ENCODE assay signal across 18 cellular contexts in genomic region chr7:122416316-122416925, GRCh38.
A peak's percentile ranks its signal among the peaks of the same experiment; 100 is the strongest.
DNase-seq lines count a peak whose midpoint lies in the region; ATAC-seq and TF ChIP-seq lines count a peak whose summit lies in the region.
"Had no signal": no experiment of that assay in that cellular context is flagged by ENCODE, and none has a peak within 500 bp of the region (broad histone marks: within the 10 kb centered on the region; RNA-seq: fewer than 3 reads in every experiment).

No MANE protein-coding gene starts in this region.

- 58 to 63% methylated on average over 2 of the region's 2 CpGs for WGBS in endodermal cell (ENCODE audit: insufficient coverage in 1 of 2, insufficient read length in 1 of 2), 2 experiments

- no peaks in the 10 kb centered on the region for H3K36me3 ChIP-seq in HAP-1 (replicated peaks)
- H3K36me3 ChIP-seq in endodermal cell (ENCODE audit: control insufficient read depth, insufficient read depth, low read length), result no peaks in the 10 kb centered on the region
- no peaks in the 10 kb centered on the region for H3K36me3 ChIP-seq in WERI-Rb-1
- no peaks in the 10 kb centered on the region for H3K36me3 ChIP-seq in left lung
- H3K36me3 ChIP-seq: BLaER1, SJSA1 had no signal

- POLR2A ChIA-PET in WTC11 (lab: Charles Lee), result no interaction called here
- POLR2A ChIA-PET in activated CD4-positive, alpha-beta memory T cell treated with anti-CD3 and anti-CD28 coated beads, Interleukin-2, amount 10 ng/mL, durations not matched to agents 7 days and 5 days (lab: Charles Lee), result no interaction called here

- TF ChIP-seq CTCF in WTC11 (IDR thresholded peaks at IDR 0.05), result no peak
- no peak for TF ChIP-seq CTCF in endodermal cell (conservative IDR thresholded peaks at IDR 0.05)
- no peak for TF ChIP-seq CTCF in WERI-Rb-1 (IDR thresholded peaks at IDR 0.05; ENCODE audit: low read depth, low read length)
- TF ChIP-seq CTCF in left lung (IDR thresholded peaks at IDR 0.05), result no peak

- H3K4me1 ChIP-seq in HAP-1 (peaks cover 14% of the 10 kb centered on the region), endodermal cell (ENCODE audit: control insufficient read depth, insufficient read depth, low read length) (no peaks in the 10 kb centered on the region), left lung (no peaks in the 10 kb centered on the region)
- H3K4me1 ChIP-seq: SJSA1 had no signal

- H3K9me3 Mint-ChIP-seq in WTC11 (no peaks in the 10 kb centered on the region), endodermal cell (no peaks in the 10 kb centered on the region)
- peaks cover 3% of the 10 kb centered on the region for H3K9me3 Mint-ChIP-seq in activated CD4-positive, alpha-beta memory T cell treated with anti-CD3 and anti-CD28 coated beads, Interleukin-2, amount 10 ng/mL, durations not matched to agents 7 days and 5 days

- CTCF ChIA-PET in WTC11 (lab: Charles Lee), result interaction anchor here (0.9 to 1.6 kb wide), 8 partner anchors 9 to 116 kb away, joined by 3 to 6 read pairs (median 4); no protein-coding TSS in a partner anchor
- CTCF ChIA-PET in activated CD4-positive, alpha-beta memory T cell treated with anti-CD3 and anti-CD28 coated beads, Interleukin-2, amount 10 ng/mL, durations not matched to agents 7 days and 5 days (lab: Charles Lee), result no interaction called here

- H3K4me3 Mint-ChIP-seq in WTC11 (no peak overlapping the region), endodermal cell (no peak overlapping the region)
- no peak overlapping the region for H3K4me3 Mint-ChIP-seq in activated CD4-positive, alpha-beta memory T cell treated with anti-CD3 and anti-CD28 coated beads, Interleukin-2, amount 10 ng/mL, durations not matched to agents 7 days and 5 days
- H3K4me3 Mint-ChIP-seq: CD8-positive, alpha-beta T cell had no signal

- H3K27ac Mint-ChIP-seq in WTC11 (peak overlapping the region; percentile 0; the same call in 1 of the 2 replicates), endodermal cell (no peak overlapping the region)
- H3K27ac Mint-ChIP-seq in activated CD4-positive, alpha-beta memory T cell treated with anti-CD3 and anti-CD28 coated beads, Interleukin-2, amount 10 ng/mL, durations not matched to agents 7 days and 5 days, result no peak overlapping the region
- H3K27ac Mint-ChIP-seq: CD8-positive, alpha-beta T cell had no signal

- intact Hi-C loops in left lung (cut with DNase I), result no loop called here

- H3K27ac ChIP-seq in endodermal cell (ENCODE audit: low read depth, low read length) (peak overlapping the region; percentile 36), WERI-Rb-1 (no peak overlapping the region), left lung (no peak overlapping the region)
- H3K27ac ChIP-seq: BLaER1, GM23248, PC-9, SJSA1 had no signal

- H3K9me3 ChIP-seq in HAP-1 (no peaks in the 10 kb centered on the region), endodermal cell (ENCODE audit: control insufficient read depth, low read length) (no peaks in the 10 kb centered on the region), WERI-Rb-1 (ENCODE audit: severe bottlenecking) (no peaks in the 10 kb centered on the region), left lung (no peaks in the 10 kb centered on the region)
- H3K9me3 ChIP-seq: BLaER1, SJSA1 had no signal

- no peak overlapping the region for H3K9ac ChIP-seq in endodermal cell (ENCODE audit: extremely low read depth, low read length, poor library complexity, severe bottlenecking)
- H3K9ac ChIP-seq: BLaER1, GM23248 had no signal

- in situ Hi-C loops in HAP-1 (cut with MboI; ENCODE audit: low sequenced_read_pairs), result no loop called here

- H3K27me3 Mint-ChIP-seq in WTC11 (ENCODE audit: low read depth) (no peaks in the 10 kb centered on the region), endodermal cell (ENCODE audit: insufficient read depth) (no peaks in the 10 kb centered on the region)
- no peaks in the 10 kb centered on the region for H3K27me3 Mint-ChIP-seq in activated CD4-positive, alpha-beta memory T cell treated with anti-CD3 and anti-CD28 coated beads, Interleukin-2, amount 10 ng/mL, durations not matched to agents 7 days and 5 days

- no peaks in the 10 kb centered on the region for H3K27me3 ChIP-seq in HAP-1 (ENCODE audit: low read depth)
- H3K27me3 ChIP-seq in endodermal cell (ENCODE audit: control insufficient read depth, insufficient read depth, low read length, poor library complexity, severe bottlenecking), result no peaks in the 10 kb centered on the region
- H3K27me3 ChIP-seq in WERI-Rb-1 (ENCODE audit: insufficient read depth, low read depth, severe bottlenecking), result no peaks in the 10 kb centered on the region
- no peaks in the 10 kb centered on the region for H3K27me3 ChIP-seq in left lung
- H3K27me3 ChIP-seq: BLaER1, SJSA1 had no signal

- H3K36me3 Mint-ChIP-seq in WTC11 (no peaks in the 10 kb centered on the region), endodermal cell (ENCODE audit: low read depth) (no peaks in the 10 kb centered on the region)
- no peaks in the 10 kb centered on the region for H3K36me3 Mint-ChIP-seq in activated CD4-positive, alpha-beta memory T cell treated with anti-CD3 and anti-CD28 coated beads, Interleukin-2, amount 10 ng/mL, durations not matched to agents 7 days and 5 days (ENCODE audit: low read depth)
- H3K36me3 Mint-ChIP-seq: CD8-positive, alpha-beta T cell had no signal

- H3K4me1 Mint-ChIP-seq in WTC11 (peaks cover 33% of the 10 kb centered on the region), endodermal cell (peaks cover 12% of the 10 kb centered on the region)
- no peaks in the 10 kb centered on the region for H3K4me1 Mint-ChIP-seq in activated CD4-positive, alpha-beta memory T cell treated with anti-CD3 and anti-CD28 coated beads, Interleukin-2, amount 10 ng/mL, durations not matched to agents 7 days and 5 days

- H3K4me3 ChIP-seq in HAP-1, result no peak overlapping the region
- no peak overlapping the region for H3K4me3 ChIP-seq in endodermal cell (ENCODE audit: low read length)
- no peak overlapping the region for H3K4me3 ChIP-seq in WERI-Rb-1 (ENCODE audit: low read depth, low read length)
- no peak overlapping the region for H3K4me3 ChIP-seq in left lung
- H3K4me3 ChIP-seq: BLaER1, GM23248, PC-9, SJSA1 had no signal

- peak; percentile 44 to 91 for DNase-seq in HAP-1 (ENCODE audit: low spot score in 2 of 2)
- DNase-seq in WTC11 (ENCODE audit: low spot score), result no peak
- no peak for DNase-seq in endodermal cell
- DNase-seq in non-pigmented ciliary epithelial cell (ENCODE audit: low read depth), result peak; percentile 9
- DNase-seq in activated CD4-positive, alpha-beta memory T cell treated with anti-CD3 and anti-CD28 coated beads, Interleukin-2, amount 10 ng/mL, durations not matched to agents 7 days and 5 days, result no peak
- no peak for DNase-seq in WERI-Rb-1
- no peak for DNase-seq in left lung
- DNase-seq: CD8-positive, alpha-beta T cell; DMS79; GM23248; IMR-90; NCI-H1105 treated with DMSO at 0.1 percent for 48 hours; NCI-H187 treated with DMSO at 0.1 percent for 48 hours; NCI-H510A treated with DMSO at 0.1 percent for 48 hours; NCI-H82; PC-9 had no signal

- ATAC-seq in WTC11 (no peak), left lung (no peak)
- ATAC-seq: CD8-positive, alpha-beta T cell had no signal

TF ChIP-seq in WTC11, 78 proteins besides CTCF, POLR2A, EP300 and RAD21 (continues in another document):
- no peak for TF ChIP-seq IRF1 (CRISPR knock-in tag; IDR thresholded peaks at IDR 0.05)
- TF ChIP-seq OVOL2 (CRISPR knock-in tag; IDR thresholded peaks at IDR 0.05; ENCODE audit: borderline replicate concordance), result no peak
- no peak for TF ChIP-seq E2F4 (CRISPR knock-in tag; IDR thresholded peaks at IDR 0.05; ENCODE audit: borderline replicate concordance, low read depth)
- TF ChIP-seq AFF4 (CRISPR knock-in tag; IDR thresholded peaks at IDR 0.05; ENCODE audit: borderline replicate concordance), result no peak

Comparison
In these comparisons a context has a peak if more than half of its experiments do, and no peak if none do; other contexts are left out.
1. DNase-seq: peak in HAP-1 (2 of 2) and non-pigmented ciliary epithelial cell (single experiment); none in WTC11 (single experiment), endodermal cell (single experiment), activated CD4-positive, alpha-beta memory T cell treated with anti-CD3 and anti-CD28 coated beads, Interleukin-2, amount 10 ng/mL, durations not matched to agents 7 days and 5 days (single experiment), WERI-Rb-1 (single experiment) and left lung (0 of 2).